Comparison of ENCODE assay signal across 16 cellular contexts in genomic region chr14:33657478-33657877, GRCh38.
A peak's percentile ranks its signal among the peaks of the same experiment; 100 is the strongest.
DNase-seq lines count a peak whose midpoint lies in the region; ATAC-seq, FAIRE-seq and TF ChIP-seq lines count a peak whose summit lies in the region.
"Had no signal": no experiment of that assay in that cellular context is flagged by ENCODE, and none has a peak within 500 bp of the region (broad histone marks: within the 10 kb centered on the region; RNA-seq: fewer than 3 reads in every experiment).

No MANE protein-coding gene starts in this region.

- H3K79me1 ChIP-seq in mesenchymal stem cell (replicated peaks; ENCODE audit: low read length, poor library complexity, severe bottlenecking): no peaks in the 10 kb centered on the region

- H4K20me1 ChIP-seq in endothelial cell of umbilical vein (replicated peaks; ENCODE audit: control insufficient read depth, extremely low read depth, insufficient read depth, low read length): no peaks in the 10 kb centered on the region

- no peak overlapping the region for H3K18ac ChIP-seq in mesenchymal stem cell (ENCODE audit: low read depth in 1 of 2, low read length in 2 of 2)

- H2AFZ ChIP-seq in endothelial cell of umbilical vein (ENCODE audit: low read depth, low read length) (no peak overlapping the region), mesenchymal stem cell (ENCODE audit: low read depth, low read length) (no peak overlapping the region)

- H3K9ac ChIP-seq in endothelial cell of umbilical vein (replicated peaks; ENCODE audit: extremely low read depth, insufficient read depth, low read length) (no peak overlapping the region), mesenchymal stem cell (ENCODE audit: low read length) (no peak overlapping the region)

- no peak overlapping the region for H3K4ac ChIP-seq in mesenchymal stem cell (ENCODE audit: low read depth in 1 of 2, low read length in 2 of 2)

- H3K27ac Mint-ChIP-seq in Caco-2 (ENCODE audit: unreplicated experiment): no peak overlapping the region
- H3K27ac Mint-ChIP-seq: B cell; CD8-positive, alpha-beta T cell had no signal

- H3K4me3 Mint-ChIP-seq in Caco-2 (ENCODE audit: unreplicated experiment): no peak overlapping the region
- H3K4me3 Mint-ChIP-seq: B cell; CD8-positive, alpha-beta T cell had no signal

- no peaks in the 10 kb centered on the region for H3K36me3 ChIP-seq in endothelial cell of umbilical vein (ENCODE audit: control insufficient read depth in 2 of 2, extremely low read depth in 1 of 2, insufficient read depth in 2 of 2, low read length in 2 of 2)
- no peaks in the 10 kb centered on the region for H3K36me3 ChIP-seq in mesenchymal stem cell (ENCODE audit: control insufficient read depth in 1 of 2, insufficient read depth in 2 of 2, low read depth in 1 of 2, low read length in 2 of 2)
- H3K36me3 ChIP-seq in Caco-2 (ENCODE audit: control insufficient read depth, insufficient read depth, low read length): no peaks in the 10 kb centered on the region

- no peaks in the 10 kb centered on the region for H3K9me3 Mint-ChIP-seq in Caco-2 (ENCODE audit: unreplicated experiment)
- H3K9me3 Mint-ChIP-seq: CD8-positive, alpha-beta T cell had no signal

- WGBS in mesenchymal stem cell: 100% methylated on average over 1 of the region's 3 CpGs

- peak; percentile 53 for DNase-seq in ELR (ENCODE audit: low read depth)
- DNase-seq in endothelial cell of umbilical vein (ENCODE audit: low read depth, low spot score): peak; percentile 81
- peak; percentile 33 for DNase-seq in mesenchymal stem cell
- DNase-seq in posterior cingulate gyrus: no peak
- no peak for DNase-seq in Caco-2
- DNase-seq: CD8-positive, alpha-beta T cell; KBM-7; NCI-H1092; NCI-H2227 treated with DMSO at 0.1 percent for 48 hours; NCI-H524 treated with DMSO at 0.1 percent for 48 hours; OCI-M1 had no signal

- BruUV-seq in endothelial cell of umbilical vein (replicated peaks; lab: Mats Ljungman, UMichigan) (no TSS peak), Caco-2 (replicated peaks; lab: Mats Ljungman, UMichigan) (no TSS peak)

- dilution Hi-C loops in endothelial cell of umbilical vein (cut with MboI; ENCODE audit: extremely low pct_ligation_motif_present, low sequenced_read_pairs): loop anchor here (25.0 kb wide), 1 partner anchor 130 kb away; no protein-coding TSS in a partner anchor

- H3K4me3 ChIP-seq in endothelial cell of umbilical vein (replicated peaks in 1 of 3; ENCODE audit: insufficient read depth in 1 of 3, low read depth in 1 of 3, low read length in 3 of 3) (no peak overlapping the region), mesenchymal stem cell (ENCODE audit: insufficient read depth in 1 of 2, low read depth in 1 of 2, low read length in 2 of 2) (no peak overlapping the region), Caco-2 (ENCODE audit: low read depth, low read length) (no peak overlapping the region)

- H2BK120ac ChIP-seq in mesenchymal stem cell (ENCODE audit: low read depth, low read length): no peak overlapping the region

- H3K9me3 ChIP-seq in endothelial cell of umbilical vein (replicated peaks; ENCODE audit: control insufficient read depth, insufficient read depth, low read length): no peaks in the 10 kb centered on the region
- H3K9me3 ChIP-seq in mesenchymal stem cell (ENCODE audit: control insufficient read depth, low read length): no peaks in the 10 kb centered on the region
- H3K9me3 ChIP-seq in Caco-2: no peaks in the 10 kb centered on the region

- FAIRE-seq in endothelial cell of umbilical vein (lab: Jason Lieb, UNC): peak; percentile 76
- FAIRE-seq: GM18507 had no signal

- H3K27me3 Mint-ChIP-seq in Caco-2 (ENCODE audit: insufficient read depth, unreplicated experiment): peaks cover 24% of the 10 kb centered on the region
- H3K27me3 Mint-ChIP-seq: B cell had no signal

- POLR2A ChIA-PET in endothelial cell of umbilical vein (lab: Charles Lee): no interaction called here
- POLR2A ChIA-PET in Caco-2 (lab: Charles Lee): no interaction called here

- no peaks in the 10 kb centered on the region for H3K4me1 Mint-ChIP-seq in Caco-2 (ENCODE audit: low read depth, unreplicated experiment)
- H3K4me1 Mint-ChIP-seq: B cell had no signal

- H4K91ac ChIP-seq in mesenchymal stem cell (ENCODE audit: low read length): no peak overlapping the region

- H3K79me2 ChIP-seq in endothelial cell of umbilical vein (ENCODE audit: control insufficient read depth, insufficient read depth, low read length): no peaks in the 10 kb centered on the region

- H2BK12ac ChIP-seq in mesenchymal stem cell (ENCODE audit: low read length in 2 of 2): peak overlapping the region in 1 of 2 experiments; percentile 42

- CTCF ChIA-PET in endothelial cell of umbilical vein (lab: Charles Lee) (no interaction called here), Caco-2 (lab: Charles Lee) (no interaction called here)

- H3K4me1 ChIP-seq in endothelial cell of umbilical vein (ENCODE audit: control insufficient read depth, extremely low read depth, insufficient read depth, low read length) (peaks cover 34% of the 10 kb centered on the region), mesenchymal stem cell (ENCODE audit: control insufficient read depth, insufficient read depth, low read depth, low read length) (no peaks in the 10 kb centered on the region), Caco-2 (no peaks in the 10 kb centered on the region)

- H3K4me2 ChIP-seq in endothelial cell of umbilical vein (ENCODE audit: insufficient read depth, low read length): peak overlapping the region; percentile 42
- H3K4me2 ChIP-seq in mesenchymal stem cell (ENCODE audit: low read length, poor library complexity, severe bottlenecking): no peak overlapping the region

- H3K27me3 ChIP-seq in endothelial cell of umbilical vein (ENCODE audit: control insufficient read depth in 2 of 2, insufficient read depth in 2 of 2, low read length in 2 of 2) (no peaks in the 10 kb centered on the region), mesenchymal stem cell (ENCODE audit: control insufficient read depth in 1 of 2, insufficient read depth in 1 of 2, low read length in 2 of 2) (no peaks in the 10 kb centered on the region), Caco-2 (replicated peaks; ENCODE audit: control insufficient read depth, insufficient read depth, low read length) (no peaks in the 10 kb centered on the region)

- no peak overlapping the region for H2BK15ac ChIP-seq in mesenchymal stem cell (ENCODE audit: low read depth, poor library complexity, severe bottlenecking)

- no peak overlapping the region for H2BK5ac ChIP-seq in mesenchymal stem cell (ENCODE audit: low read depth, low read length, poor library complexity, severe bottlenecking)

- H3K27ac ChIP-seq in endothelial cell of umbilical vein (ENCODE audit: insufficient read depth, low read depth, low read length): peak overlapping the region; percentile 52
- H3K27ac ChIP-seq in mesenchymal stem cell (ENCODE audit: low read length, poor library complexity, severe bottlenecking): no peak overlapping the region

- no peak overlapping the region for H2AK5ac ChIP-seq in mesenchymal stem cell (ENCODE audit: low read length, severe bottlenecking)

- no peak overlapping the region for H3K14ac ChIP-seq in mesenchymal stem cell (ENCODE audit: low read length in 2 of 2)

- ATAC-seq in SK-N-SH treated with all-trans-retinoic acid at 6 μM for 48 hours (peak; percentile 83), GM19324 (IDR thresholded peaks at IDR 0.05; ENCODE audit: low FRiP score, unreplicated experiment) (no peak), GM21447 (IDR thresholded peaks at IDR 0.05; ENCODE audit: unreplicated experiment) (no peak)
- ATAC-seq: CD8-positive, alpha-beta T cell had no signal

- H4K8ac ChIP-seq in mesenchymal stem cell (ENCODE audit: low read length): no peak overlapping the region

- intact Hi-C loops in endothelial cell of umbilical vein (cut with micrococcal nuclease): no loop called here
- intact Hi-C loops in posterior cingulate gyrus (cut with DNase I): no loop called here
- intact Hi-C loops in Caco-2 (cut with micrococcal nuclease; ENCODE audit: unreplicated experiment): no loop called here

- H3K9me1 ChIP-seq in endothelial cell of umbilical vein (replicated peaks; ENCODE audit: control insufficient read depth, extremely low read depth, insufficient read depth, low read length): no peaks in the 10 kb centered on the region

- H3K23ac ChIP-seq in mesenchymal stem cell (ENCODE audit: low read length in 2 of 2): no peak overlapping the region

- H3K36me3 Mint-ChIP-seq in Caco-2 (ENCODE audit: insufficient read depth, unreplicated experiment): no peaks in the 10 kb centered on the region
- H3K36me3 Mint-ChIP-seq: CD8-positive, alpha-beta T cell had no signal

- TF ChIP-seq CTCF in endothelial cell of umbilical vein (IDR thresholded peaks at IDR 0.05; ENCODE audit: extremely low read depth in 1 of 2, insufficient read depth in 1 of 2, low read depth in 1 of 2, low read length in 2 of 2) (no peak), Caco-2 (IDR thresholded peaks at IDR 0.05; ENCODE audit: insufficient read depth in 1 of 2, low read depth in 1 of 2, low read length in 1 of 2, severe bottlenecking in 1 of 2, unreplicated experiment in 1 of 2) (no peak)

- no peak for TF ChIP-seq POLR2A in endothelial cell of umbilical vein (IDR thresholded peaks at IDR 0.05; ENCODE audit: low read depth, low read length)

TF ChIP-seq in SK-N-SH treated with all-trans-retinoic acid at 6 μM for 48 hours, 23 proteins besides CTCF, POLR2A, EP300 and RAD21:
- TF ChIP-seq SNAI2 (CRISPR knock-in tag; IDR thresholded peaks at IDR 0.05): no peak
- TF ChIP-seq ZNF8 (CRISPR knock-in tag; IDR thresholded peaks at IDR 0.05): no peak
- TF ChIP-seq BACH2 (CRISPR knock-in tag; IDR thresholded peaks at IDR 0.05; ENCODE audit: borderline replicate concordance): no peak

TF ChIP-seq in endothelial cell of umbilical vein, 7 proteins besides CTCF, POLR2A, EP300 and RAD21:
- TF ChIP-seq FOS (IDR thresholded peaks at IDR 0.05; ENCODE audit: borderline replicate concordance, insufficient read depth, low read length) (peak; percentile 78), MYC (IDR thresholded peaks at IDR 0.05; ENCODE audit: low read depth, low read length) (no peak), JUN (IDR thresholded peaks at IDR 0.05; ENCODE audit: borderline replicate concordance, insufficient read depth, insufficient read length, low read depth) (peak; percentile 52), EZH2 (IDR thresholded peaks at IDR 0.05; ENCODE audit: borderline replicate concordance, low read depth, low read length, severe bottlenecking) (no peak)

Comparison
In these comparisons a context has a peak if more than half of its experiments do, and no peak if none do; other contexts are left out.
1. DNase-seq: peak in ELR (single experiment), endothelial cell of umbilical vein (single experiment) and mesenchymal stem cell (single experiment); none in posterior cingulate gyrus (0 of 10) and Caco-2 (0 of 2).